Comparison of ENCODE assay signal across 24 cellular contexts in genomic region chr11:71240061-71240690, GRCh38. TPM values are rescaled to one million over a fixed set of nuclear protein-coding genes. Genes with fewer than 3 reads are reported as not detected.
DNase-seq lines count a peak whose midpoint lies in the region; ATAC-seq, FAIRE-seq and TF ChIP-seq lines count a peak whose summit lies in the region.
"Had no signal": no experiment of that assay in that cellular context is flagged by ENCODE, and none has a peak within 500 bp of the region (broad histone marks: within the 10 kb centered on the region; RNA-seq: fewer than 3 reads in every experiment).

No MANE protein-coding gene starts in this region.

- WGBS in HepG2 (ENCODE audit: low lambda C conversion rate) = 91% methylated on average over 6 of the region's 12 CpGs
- 92 to 96% (median 94%) methylated on average over 6 to 12 of the region's 12 CpGs for WGBS in stomach, 5 donors

- peak overlapping the region; percentile 11 for H3K27ac Mint-ChIP-seq in Caco-2 (ENCODE audit: unreplicated experiment)
- no peak overlapping the region for H3K27ac Mint-ChIP-seq in T-helper 17 cell
- H3K27ac Mint-ChIP-seq: activated CD8-positive, alpha-beta T cell treated with anti-CD3 and anti-CD28 coated beads for 36 hours; activated naive CD8-positive, alpha-beta T cell treated with anti-CD3 and anti-CD28 coated beads for 36 hours; CD4-positive, CD25-positive, alpha-beta regulatory T cell; memory B cell had no signal

- POLR2A ChIA-PET in Caco-2 (lab: Charles Lee) (interaction anchor here (1.4 kb wide), 1 partner anchor 13 kb away, joined by 3 read pairs; no protein-coding TSS in a partner anchor), HepG2 (lab: Yijun Ruan, JAX) (interaction anchor here (1.2 to 4.5 kb wide), 2 partner anchors 13 to 87 kb away, joined by 6 to 55 read pairs; partner anchors contain the start of gene SHANK2)

- peaks cover 4% of the 10 kb centered on the region for H3K36me3 ChIP-seq in Caco-2 (ENCODE audit: control insufficient read depth, insufficient read depth, low read length)
- peaks cover 20 to 55% of the 10 kb centered on the region in 2 experiments for H3K36me3 ChIP-seq in HepG2 (replicated peaks in 1 of 2; ENCODE audit: control insufficient read depth in 1 of 2, insufficient read depth in 2 of 2, low read length in 2 of 2)
- peaks cover 0 to 10% (median 4%) of the 10 kb centered on the region in 4 donors for H3K36me3 ChIP-seq in stomach
- H3K36me3 ChIP-seq: neutrophil, transverse colon had no signal

- intact Hi-C loops in Caco-2 (cut with micrococcal nuclease; ENCODE audit: unreplicated experiment) = no loop called here
- intact Hi-C loops in HepG2 (cut with micrococcal nuclease; ENCODE audit: unreplicated experiment) = loop anchor here (10.0 kb wide), 1 partner anchor 85 kb away; no protein-coding TSS in a partner anchor
- intact Hi-C loops in stomach (cut with DNase I; ENCODE audit: low total_unique reads) = no loop called here

- no peak for TF ChIP-seq RAD21 in HepG2 (CRISPR knock-in tag; IDR thresholded peaks at IDR 0.05)

- H3K4me1 Mint-ChIP-seq in Caco-2 (ENCODE audit: low read depth, unreplicated experiment) (peaks cover 15% of the 10 kb centered on the region), T-helper 17 cell (no peaks in the 10 kb centered on the region)
- H3K4me1 Mint-ChIP-seq: CD4-positive, CD25-positive, alpha-beta regulatory T cell had no signal

- peaks cover 99% of the 10 kb centered on the region for H3K36me3 Mint-ChIP-seq in Caco-2 (ENCODE audit: insufficient read depth, unreplicated experiment)
- H3K36me3 Mint-ChIP-seq in T-helper 17 cell (ENCODE audit: low read depth) = no peaks in the 10 kb centered on the region
- H3K36me3 Mint-ChIP-seq: activated naive CD8-positive, alpha-beta T cell treated with anti-CD3 and anti-CD28 coated beads for 36 hours; CD4-positive, CD25-positive, alpha-beta regulatory T cell; memory B cell had no signal

- DNase-seq in Caco-2 (peak in 1 of 2 experiments; percentile 27), T-helper 17 cell (no peak), HepG2 (ENCODE audit: low spot score) (no peak), stomach (no peak), DMS53 treated with DMSO at 0.1 percent for 48 hours (lab: John Stamatoyannopoulos, UW; ENCODE audit: unreplicated experiment) (no peak), activated T-cell treated with anti-CD3 and anti-CD28 coated beads for 4 hours (no peak), GM19238 (ENCODE audit: insufficient read length, low spot score) (no peak)
- DNase-seq: activated CD8-positive, alpha-beta T cell treated with anti-CD3 and anti-CD28 coated beads for 36 hours; activated naive CD8-positive, alpha-beta T cell treated with anti-CD3 and anti-CD28 coated beads for 36 hours; CD4-positive, CD25-positive, alpha-beta regulatory T cell; DMS 273 treated with DMSO at 0.1 percent for 48 hours; dorsolateral prefrontal cortex; NCI-H1105; NCI-H1930; NCI-H524 treated with DMSO at 0.1 percent for 48 hours; stimulated activated CD4-positive, alpha-beta T cell treated with anti-CD3 and anti-CD28 coated beads, Interleukin-1b, Interleukin-23, amount 100 ng/mL, for 48 hours had no signal

- no peak overlapping the region for H2AFZ ChIP-seq in HepG2 (ENCODE audit: low read length)

- H3K9me3 ChIP-seq in Caco-2 = no peaks in the 10 kb centered on the region
- H3K9me3 ChIP-seq in T-helper 17 cell (ENCODE audit: control insufficient read depth, low read length, poor library complexity, severe bottlenecking) = no peaks in the 10 kb centered on the region
- no peaks in the 10 kb centered on the region for H3K9me3 ChIP-seq in HepG2 (ENCODE audit: low read length)
- H3K9me3 ChIP-seq in stomach = no peaks in the 10 kb centered on the region
- H3K9me3 ChIP-seq: neutrophil, psoas muscle, transverse colon had no signal

- ATAC-seq in T-helper 17 cell (no peak), HepG2 (no peak), GM19035 (IDR thresholded peaks at IDR 0.05; ENCODE audit: unreplicated experiment) (no peak)
- ATAC-seq: activated CD8-positive, alpha-beta T cell treated with anti-CD3 and anti-CD28 coated beads for 36 hours had no signal

- in situ Hi-C loops in HepG2 (cut with HindIII; ENCODE audit: extremely low pct_ligation_motif_present, low pct_unique_long_range_greater_than_20kb) = no loop called here

- BruUV-seq in Caco-2 (replicated peaks; lab: Mats Ljungman, UMichigan) = no TSS peak
- no TSS peak for BruUV-seq in HepG2 (replicated peaks; lab: Mats Ljungman, UMichigan)

- peak overlapping the region; percentile 75; the same call in 1 of the 2 replicates for H3K4me2 ChIP-seq in HepG2 (ENCODE audit: low read depth, low read length)

- no peak for TF ChIP-seq EP300 in HepG2 (IDR thresholded peaks at IDR 0.05; ENCODE audit: low read depth in 2 of 2, low read length in 2 of 2)
- TF ChIP-seq EP300 in HepG2 (CRISPR knock-in tag; IDR thresholded peaks at IDR 0.05; ENCODE audit: borderline replicate concordance) = no peak
- TF ChIP-seq EP300 in stomach (IDR thresholded peaks at IDR 0.05) = no peak

- no peak overlapping the region for H3K4me3 ChIP-seq in Caco-2 (ENCODE audit: low read depth, low read length)
- no peak overlapping the region for H3K4me3 ChIP-seq in HepG2 (replicated peaks in 1 of 3; ENCODE audit: insufficient read depth in 1 of 3, low read depth in 2 of 3, low read length in 3 of 3)
- no peak overlapping the region for H3K4me3 ChIP-seq in stomach
- H3K4me3 ChIP-seq: psoas muscle, skin epidermis, transverse colon had no signal

- H3K79me2 ChIP-seq in HepG2 (ENCODE audit: insufficient read depth, low read length) = peaks cover 92% of the 10 kb centered on the region

- H3K4me1 ChIP-seq in Caco-2 (no peaks in the 10 kb centered on the region), HepG2 (ENCODE audit: insufficient read depth, low read length) (peaks cover 61% of the 10 kb centered on the region), stomach (peaks cover 4 to 21% (median 13%) of the 10 kb centered on the region in 4 donors)
- H3K4me1 ChIP-seq: psoas muscle, transverse colon had no signal

- TF ChIP-seq POLR2A in HepG2 (IDR thresholded peaks at IDR 0.05; ENCODE audit: insufficient read depth in 1 of 2, low read depth in 2 of 2, low read length in 2 of 2) (no peak), stomach (IDR thresholded peaks at IDR 0.05) (no peak)

- CTCF ChIA-PET in Caco-2 (lab: Charles Lee) = no interaction called here
- CTCF ChIA-PET in HepG2 (lab: Yijun Ruan, JAX; ENCODE audit: low intra/inter-chr PET ratio, low total read pairs) = no interaction called here

- peak overlapping the region; percentile 88 for H3K27ac ChIP-seq in HepG2 (ENCODE audit: extremely low read length, insufficient read depth, low read length)
- peak overlapping the region in 3 of 5 donors; percentile 58 to 69 (median 58) for H3K27ac ChIP-seq in stomach
- H3K27ac ChIP-seq: dorsolateral prefrontal cortex, neutrophil, psoas muscle, skin epidermis had no signal

- TF ChIP-seq CTCF in Caco-2 (IDR thresholded peaks at IDR 0.05; ENCODE audit: insufficient read depth in 1 of 2, low read depth in 1 of 2, low read length in 1 of 2, severe bottlenecking in 1 of 2, unreplicated experiment in 1 of 2) = no peak
- TF ChIP-seq CTCF in HepG2 (CRISPR knock-in tag; IDR thresholded peaks at IDR 0.05) = no peak
- TF ChIP-seq CTCF in stomach (IDR thresholded peaks at IDR 0.05) = no peak

- H3K27me3 ChIP-seq in Caco-2 (replicated peaks; ENCODE audit: control insufficient read depth, insufficient read depth, low read length) = no peaks in the 10 kb centered on the region
- H3K27me3 ChIP-seq in HepG2 (ENCODE audit: control insufficient read depth in 1 of 2, insufficient read depth in 2 of 2, low read length in 2 of 2) = no peaks in the 10 kb centered on the region
- peaks cover 0 to 10% (median 0%) of the 10 kb centered on the region in 3 donors for H3K27me3 ChIP-seq in stomach
- H3K27me3 ChIP-seq: transverse colon had no signal

- peak overlapping the region; percentile 55; the same call in 1 of the 2 replicates for H3K9ac ChIP-seq in HepG2 (ENCODE audit: insufficient read depth, low read depth, low read length)

- peaks cover 8% of the 10 kb centered on the region; the same call in 1 of the 2 replicates for H4K20me1 ChIP-seq in HepG2 (ENCODE audit: insufficient read depth, low read length)

- no peak overlapping the region for H3K4me3 Mint-ChIP-seq in Caco-2 (ENCODE audit: unreplicated experiment)
- peak overlapping the region; percentile 3 for H3K4me3 Mint-ChIP-seq in T-helper 17 cell
- H3K4me3 Mint-ChIP-seq: activated CD8-positive, alpha-beta T cell treated with anti-CD3 and anti-CD28 coated beads for 36 hours; activated naive CD8-positive, alpha-beta T cell treated with anti-CD3 and anti-CD28 coated beads for 36 hours; CD4-positive, CD25-positive, alpha-beta regulatory T cell; memory B cell had no signal

- no peak for FAIRE-seq in HepG2 (lab: Jason Lieb, UNC)
- FAIRE-seq: endothelial cell of umbilical vein had no signal

- no peaks in the 10 kb centered on the region for H3K9me3 Mint-ChIP-seq in Caco-2 (ENCODE audit: unreplicated experiment)
- H3K9me3 Mint-ChIP-seq: activated CD8-positive, alpha-beta T cell treated with anti-CD3 and anti-CD28 coated beads for 36 hours; activated naive CD8-positive, alpha-beta T cell treated with anti-CD3 and anti-CD28 coated beads for 36 hours; memory B cell had no signal

- H3K27me3 Mint-ChIP-seq in Caco-2 (ENCODE audit: insufficient read depth, unreplicated experiment) (no peaks in the 10 kb centered on the region), T-helper 17 cell (peaks cover 62% of the 10 kb centered on the region)

RNA-seq across cellular contexts. Expression of gene SHANK2, which starts 12.2 kb away (rescaled TPM):
- total RNA-seq in Caco-2 (2022) (175 and 177 TPM in 2 replicates), T-helper 17 cell (under 1 TPM in 1 of 2 donors, not detected in 1; 0.37 TPM), HepG2 (2016; rRNA removed; fragmentation: Illumina TruSeq; extraction: Trizol) (10.2 and 10.5 TPM in 2 replicates), stomach (100 to 1,000 TPM in 1 of 5 donors, 10 to 100 TPM in 4; 15.4 to 126 (median 88.6) TPM)
- total RNA-seq in HepG2 (2016; cell fraction: cytosol; rRNA removed; fragmentation: Illumina TruSeq; extraction: Trizol; ENCODE audit: low read depth) = 21.4 and 22.4 TPM in 2 replicates
- 10.1 and 10.2 TPM in 2 replicates for total RNA-seq in HepG2 (2016; cell fraction: insoluble cytoplasmic fraction; rRNA removed; fragmentation: Illumina TruSeq; extraction: Trizol)
- 14.0 and 14.5 TPM in 2 replicates for total RNA-seq in HepG2 (2016; cell fraction: membrane; rRNA removed; fragmentation: Illumina TruSeq; extraction: Trizol)
- 30.8 and 38.1 TPM in 2 replicates for total RNA-seq in HepG2 (2016; cell fraction: nucleus; rRNA removed; fragmentation: Illumina TruSeq; extraction: Trizol)
- polyA plus RNA-seq in HepG2 (2011; rRNA removed) (13.0 and 16.0 TPM in 2 replicates), stomach (1 to 10 TPM; 1.6 to 6.2 (median 2.1) TPM)
- 8.0 and 9.2 TPM in 2 replicates for polyA plus RNA-seq in HepG2 (2011; cell fraction: cytosol; rRNA removed)
- 60.2 and 68.0 TPM in 2 replicates for polyA plus RNA-seq in HepG2 (2011; cell fraction: nucleus; rRNA removed)
- 11.6 and 14.7 TPM in 2 replicates for polyA plus RNA-seq in HepG2 (2012)
- polyA plus RNA-seq in HepG2 (2016; cell fraction: cytosol; fragmentation: Illumina TruSeq; extraction: Trizol; ENCODE audit: low read depth) = 1.2 and 1.3 TPM in 2 replicates
- 5.5 and 10.0 TPM in 2 replicates for polyA plus RNA-seq in HepG2 (2016; cell fraction: insoluble cytoplasmic fraction; fragmentation: Illumina TruSeq; extraction: Trizol; ENCODE audit: low read depth)
- polyA plus RNA-seq in HepG2 (2016; cell fraction: membrane; fragmentation: Illumina TruSeq; extraction: Trizol; ENCODE audit: low read depth) = 2.4 and 3.2 TPM in 2 replicates
- 26.0 and 26.8 TPM in 2 replicates for polyA plus RNA-seq in HepG2 (2016; cell fraction: nucleus; fragmentation: Illumina TruSeq; extraction: Trizol; ENCODE audit: insufficient read depth, low read depth)
- 0.21 and 90.9 TPM in 2 replicates for polyA minus RNA-seq in HepG2 (2011; rRNA and poly(A)+ RNA removed; ENCODE audit: low replicate concordance)
- polyA minus RNA-seq in HepG2 (2011; cell fraction: cytosol; rRNA and poly(A)+ RNA removed) = 22.8 and 29.4 TPM in 2 replicates
- 98.9 and 104 TPM in 2 replicates for polyA minus RNA-seq in HepG2 (2011; cell fraction: nucleus; rRNA and poly(A)+ RNA removed)
- total RNA-seq: activated CD8-positive, alpha-beta T cell treated with anti-CD3 and anti-CD28 coated beads for 36 hours; activated naive CD8-positive, alpha-beta T cell treated with anti-CD3 and anti-CD28 coated beads for 36 hours; CD4-positive, CD25-positive, alpha-beta regulatory T cell; endothelial cell of umbilical vein; T-helper 1 cell treated with Interleukin-12 subunit alpha and Interleukin-12 subunit beta and Interleukin-4 antibody, amounts not matched to agents 30 ng/mL and 1 ng/mL, for 36 hours had no signal
- polyA plus RNA-seq: CD4-positive, CD25-positive, alpha-beta regulatory T cell; endothelial cell of umbilical vein had no signal
